In the genomic region with DNA sequence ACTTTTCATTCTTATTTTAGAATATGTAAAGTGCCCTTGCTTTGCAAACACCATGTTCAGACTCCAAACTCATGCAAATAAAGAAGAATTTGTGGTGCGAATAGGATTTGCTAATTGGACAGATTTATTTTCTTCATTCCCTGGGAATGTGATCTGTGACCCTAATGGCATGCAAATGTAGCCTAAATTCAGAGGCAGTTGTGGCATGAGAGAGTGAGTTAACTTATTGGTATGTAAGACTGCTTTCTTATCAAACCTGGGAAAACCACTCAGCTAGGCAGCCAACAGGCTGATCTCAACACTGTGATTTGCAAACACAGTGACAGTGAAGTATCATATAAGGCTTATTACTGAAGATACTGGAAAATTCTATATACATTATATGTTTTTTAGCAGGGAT, we compare ENCODE assay signal across 11 cellular contexts.
DNase-seq lines count a peak whose midpoint lies in the region; ATAC-seq, FAIRE-seq and TF ChIP-seq lines count a peak whose summit lies in the region.
"Had no signal": no experiment of that assay in that cellular context is flagged by ENCODE, and none has a peak within 500 bp of the region (broad histone marks: within the 10 kb centered on the region; RNA-seq: fewer than 3 reads in every experiment).

No MANE protein-coding gene starts in this region.

- no peak overlapping the region for H3K27ac Mint-ChIP-seq in stimulated activated effector memory CD8-positive, alpha-beta T cell treated with anti-CD3 and anti-CD28 coated beads, Interleukin-12 subunit alpha, Interleukin-12 subunit beta, amount 100 ng/mL, for 72 hours
- H3K27ac Mint-ChIP-seq: activated CD4-positive, alpha-beta T cell treated with anti-CD3 and anti-CD28 coated beads for 36 hours had no signal

- no peak for FAIRE-seq in HTR-8/SVneo (lab: Jason Lieb, UNC)

- no peak overlapping the region for H3K4me3 ChIP-seq in cardiac fibroblast (replicated peaks in 1 of 2; ENCODE audit: low read depth in 2 of 2, low read length in 2 of 2)

- no peaks in the 10 kb centered on the region for H3K9me3 Mint-ChIP-seq in stimulated activated effector memory CD8-positive, alpha-beta T cell treated with anti-CD3 and anti-CD28 coated beads, Interleukin-12 subunit alpha, Interleukin-12 subunit beta, amount 100 ng/mL, for 72 hours

- H3K36me3 Mint-ChIP-seq in stimulated activated effector memory CD8-positive, alpha-beta T cell treated with anti-CD3 and anti-CD28 coated beads, Interleukin-12 subunit alpha, Interleukin-12 subunit beta, amount 100 ng/mL, for 72 hours: no peaks in the 10 kb centered on the region

- ATAC-seq in stimulated activated effector memory CD8-positive, alpha-beta T cell treated with anti-CD3 and anti-CD28 coated beads, Interleukin-12 subunit alpha, Interleukin-12 subunit beta, amount 100 ng/mL, for 72 hours: no peak
- ATAC-seq in GM21737 (IDR thresholded peaks at IDR 0.05; ENCODE audit: unreplicated experiment): no peak
- ATAC-seq: activated CD4-positive, alpha-beta T cell treated with anti-CD3 and anti-CD28 coated beads for 36 hours had no signal

- no peak overlapping the region for H3K4me3 Mint-ChIP-seq in stimulated activated effector memory CD8-positive, alpha-beta T cell treated with anti-CD3 and anti-CD28 coated beads, Interleukin-12 subunit alpha, Interleukin-12 subunit beta, amount 100 ng/mL, for 72 hours
- H3K4me3 Mint-ChIP-seq: activated CD4-positive, alpha-beta T cell treated with anti-CD3 and anti-CD28 coated beads for 36 hours had no signal

- no peak for TF ChIP-seq CTCF in cardiac fibroblast (IDR thresholded peaks at IDR 0.05; ENCODE audit: low read depth, low read length)

- H3K4me1 Mint-ChIP-seq in stimulated activated effector memory CD8-positive, alpha-beta T cell treated with anti-CD3 and anti-CD28 coated beads, Interleukin-12 subunit alpha, Interleukin-12 subunit beta, amount 100 ng/mL, for 72 hours: no peaks in the 10 kb centered on the region
- H3K4me1 Mint-ChIP-seq: activated CD4-positive, alpha-beta T cell treated with anti-CD3 and anti-CD28 coated beads for 36 hours had no signal

- DNase-seq in AG08395 (ENCODE audit: low spot score): peak; percentile 82
- DNase-seq in HTR-8/SVneo (ENCODE audit: insufficient read length, low spot score): peak; percentile 27
- peak; percentile 89 to 91 for DNase-seq in cardiac fibroblast (ENCODE audit: low read depth in 2 of 2)
- DNase-seq in kidney glomerular epithelial cell (lab: John Stamatoyannopoulos, UW): peak; percentile 83
- DNase-seq in stimulated activated effector memory CD8-positive, alpha-beta T cell treated with anti-CD3 and anti-CD28 coated beads, Interleukin-12 subunit alpha, Interleukin-12 subunit beta, amount 100 ng/mL, for 72 hours (ENCODE audit: low spot score in 2 of 2): no peak
- no peak for DNase-seq in NCI-H524 (lab: John Stamatoyannopoulos, UW)
- DNase-seq in stimulated activated CD4-positive, alpha-beta T cell treated with anti-CD3 and anti-CD28 coated beads, Interleukin-12 subunit alpha, Interleukin-12 subunit beta, amount 100 ng/mL, for 4 hours: no peak
- DNase-seq: activated CD4-positive, alpha-beta T cell treated with anti-CD3 and anti-CD28 coated beads for 36 hours; activated naive CD4-positive, alpha-beta T cell; C1 segment of cervical spinal cord had no signal

Comparison
In these comparisons a context has a peak if more than half of its experiments do, and no peak if none do; other contexts are left out.
1. DNase-seq: peak in AG08395 (single experiment), HTR-8/SVneo (single experiment), cardiac fibroblast (2 of 2) and kidney glomerular epithelial cell (single experiment); none in stimulated activated effector memory CD8-positive, alpha-beta T cell treated with anti-CD3 and anti-CD28 coated beads, Interleukin-12 subunit alpha, Interleukin-12 subunit beta, amount 100 ng/mL, for 72 hours (0 of 2), NCI-H524 (0 of 2) and stimulated activated CD4-positive, alpha-beta T cell treated with anti-CD3 and anti-CD28 coated beads, Interleukin-12 subunit alpha, Interleukin-12 subunit beta, amount 100 ng/mL, for 4 hours (single experiment).